ENCODE assay signal across 8 cellular contexts in genomic region chr11:6481924-6482275, GRCh38. TPM values are rescaled to one million over a fixed set of nuclear protein-coding genes. Genes with fewer than 3 reads are reported as not detected.
DNase-seq lines count a peak whose midpoint lies in the region; ATAC-seq and TF ChIP-seq lines count a peak whose summit lies in the region.

No MANE protein-coding gene starts in this region.

- intact Hi-C loops in activated CD4-positive, alpha-beta T cell treated with anti-CD3 and anti-CD28 coated beads, Interleukin-2, amount 10 ng/mL, durations not matched to agents 24 days and 14 days (cut with micrococcal nuclease), result loop anchor here (1.0 to 5.0 kb wide), 6 partner anchors 65 to 248 kb away; partner anchors contain the start of genes APBB1, CAVIN3, FHIP1B and ILK
- intact Hi-C loops in ovary (cut with DNase I), result loop anchor here in 1 of 4 donors (5.0 kb wide), 1 partner anchor 135 kb away; the partner anchor contains the start of gene TPP1

- peaks cover 30% of the 10 kb centered on the region for H3K4me1 Mint-ChIP-seq in activated CD4-positive, alpha-beta T cell treated with anti-CD3 and anti-CD28 coated beads, Interleukin-2, amount 10 ng/mL, durations not matched to agents 24 days and 14 days

- peak; percentile 32 for ATAC-seq in esophagus mucosa

- CTCF ChIA-PET in RWPE1 (lab: Yijun Ruan, JAX), result no interaction called here

- TF ChIP-seq POLR2A in ovary (IDR thresholded peaks at IDR 0.05), result no peak

- H3K9me3 Mint-ChIP-seq in activated CD4-positive, alpha-beta T cell treated with anti-CD3 and anti-CD28 coated beads, Interleukin-2, amount 10 ng/mL, durations not matched to agents 24 days and 14 days, result no peaks in the 10 kb centered on the region

- peaks cover 41% of the 10 kb centered on the region for H3K36me3 Mint-ChIP-seq in activated CD4-positive, alpha-beta T cell treated with anti-CD3 and anti-CD28 coated beads, Interleukin-2, amount 10 ng/mL, durations not matched to agents 24 days and 14 days (ENCODE audit: low read depth)

- no peaks in the 10 kb centered on the region for H3K36me3 ChIP-seq in ovary

- DNase-seq in activated CD4-positive, alpha-beta T cell treated with anti-CD3 and anti-CD28 coated beads, Interleukin-2, amount 10 ng/mL, durations not matched to agents 24 days and 14 days, result no peak
- DNase-seq in activated CD4-positive, alpha-beta T cell treated with anti-CD3 and anti-CD28 coated beads for 4 hours, result no peak
- DNase-seq in RWPE1 (ENCODE audit: low spot score), result no peak
- DNase-seq in ovary, result no peak
- DNase-seq in anterior cingulate cortex (lab: John Stamatoyannopoulos, UW), result no peak
- no peak for DNase-seq in activated gamma-delta T cell (lab: John Stamatoyannopoulos, UW)
- DNase-seq in HuH-7 (ENCODE audit: low spot score), result no peak

- TF ChIP-seq CTCF in RWPE1 (conservative IDR thresholded peaks at IDR 0.05; ENCODE audit: low read depth) (no peak), ovary (IDR thresholded peaks at IDR 0.05) (no peak)

- WGBS in ovary, 3 donors, result 0 to 11% (median 3%) methylated on average over 13 of the region's 13 CpGs

- H3K4me1 ChIP-seq in ovary (ENCODE audit: insufficient read depth), result peaks cover 9% of the 10 kb centered on the region

- peak overlapping the region; percentile 98 for H3K27ac Mint-ChIP-seq in activated CD4-positive, alpha-beta T cell treated with anti-CD3 and anti-CD28 coated beads, Interleukin-2, amount 10 ng/mL, durations not matched to agents 24 days and 14 days

- no peaks in the 10 kb centered on the region for H3K27me3 Mint-ChIP-seq in activated CD4-positive, alpha-beta T cell treated with anti-CD3 and anti-CD28 coated beads, Interleukin-2, amount 10 ng/mL, durations not matched to agents 24 days and 14 days

- H3K9me3 ChIP-seq in ovary, result no peaks in the 10 kb centered on the region

- H3K4me3 Mint-ChIP-seq in activated CD4-positive, alpha-beta T cell treated with anti-CD3 and anti-CD28 coated beads, Interleukin-2, amount 10 ng/mL, durations not matched to agents 24 days and 14 days, result peak overlapping the region; percentile 94

- POLR2A ChIA-PET in RWPE1 (lab: Yijun Ruan, JAX; ENCODE audit: low non-redundant PET), result no interaction called here

- TF ChIP-seq EP300 in ovary (IDR thresholded peaks at IDR 0.05), result no peak

- H3K27ac ChIP-seq in RWPE1, result peak overlapping the region; percentile 83
- peak overlapping the region; percentile 63 to 90 for H3K27ac ChIP-seq in ovary

- H3K27me3 ChIP-seq in ovary, result no peaks in the 10 kb centered on the region

- peak overlapping the region; percentile 67 for H3K4me3 ChIP-seq in ovary

RNA-seq across cellular contexts. Expression of gene TIMM10B, which starts 0.6 kb away (rescaled TPM):
- 41.3 and 47.4 TPM in 2 replicates for total RNA-seq in activated CD4-positive, alpha-beta T cell treated with anti-CD3 and anti-CD28 coated beads, Interleukin-2, amount 10 ng/mL, durations not matched to agents 24 days and 14 days
- total RNA-seq in esophagus mucosa, result 24.8 TPM
- 10 to 100 TPM; 21.8 to 64.7 (median 38.4) TPM for total RNA-seq in ovary
- polyA plus RNA-seq in ovary, result 10 to 100 TPM; 19.4 to 52.1 TPM

RNA-seq across cellular contexts. Expression of gene ARFIP2, which starts 0.8 kb away (rescaled TPM):
- 50.8 and 51.2 TPM in 2 replicates for total RNA-seq in activated CD4-positive, alpha-beta T cell treated with anti-CD3 and anti-CD28 coated beads, Interleukin-2, amount 10 ng/mL, durations not matched to agents 24 days and 14 days
- total RNA-seq in esophagus mucosa, result 36.3 TPM
- total RNA-seq in ovary, result 10 to 100 TPM; 43.6 to 70.4 (median 49.5) TPM
- polyA plus RNA-seq in ovary, result 10 to 100 TPM; 35.8 to 37.8 TPM

RNA-seq across cellular contexts. Expression of gene TRIM3, which starts 8.2 kb away (rescaled TPM):
- 3.4 and 4.1 TPM in 2 replicates for total RNA-seq in activated CD4-positive, alpha-beta T cell treated with anti-CD3 and anti-CD28 coated beads, Interleukin-2, amount 10 ng/mL, durations not matched to agents 24 days and 14 days
- total RNA-seq in esophagus mucosa (2.7 TPM), ovary (10 to 100 TPM in 6 of 7 donors, 1 to 10 TPM in 1; 9.7 to 27.4 (median 19.7) TPM)
- 10 to 100 TPM; 13.6 to 14.7 TPM for polyA plus RNA-seq in ovary

RNA-seq across cellular contexts. Expression of gene DNHD1, which starts 15.2 kb away (rescaled TPM):
- total RNA-seq in activated CD4-positive, alpha-beta T cell treated with anti-CD3 and anti-CD28 coated beads, Interleukin-2, amount 10 ng/mL, durations not matched to agents 24 days and 14 days, result 21.5 and 22.8 TPM in 2 replicates
- total RNA-seq in esophagus mucosa, result 4.9 TPM
- 10 to 100 TPM in 3 of 7 donors, 1 to 10 TPM in 4; 7.5 to 27.6 (median 9.3) TPM for total RNA-seq in ovary
- 1 to 10 TPM; 4.0 to 4.5 TPM for polyA plus RNA-seq in ovary

RNA-seq across cellular contexts. Expression of gene HPX, which starts 41.1 kb away (rescaled TPM):
- total RNA-seq in activated CD4-positive, alpha-beta T cell treated with anti-CD3 and anti-CD28 coated beads, Interleukin-2, amount 10 ng/mL, durations not matched to agents 24 days and 14 days, result not detected in 2 replicates
- total RNA-seq in esophagus mucosa, result 0.64 TPM
- total RNA-seq in ovary, result 1 to 10 TPM in 5 of 7 donors, under 1 TPM in 2; 0.46 to 4.1 (median 2.4) TPM
- polyA plus RNA-seq in ovary, result 1 to 10 TPM in 1 of 2 donors, under 1 TPM in 1; 0.48 to 1.1 TPM
